29 cellular contexts compared by ENCODE assay signal in the genomic region with DNA sequence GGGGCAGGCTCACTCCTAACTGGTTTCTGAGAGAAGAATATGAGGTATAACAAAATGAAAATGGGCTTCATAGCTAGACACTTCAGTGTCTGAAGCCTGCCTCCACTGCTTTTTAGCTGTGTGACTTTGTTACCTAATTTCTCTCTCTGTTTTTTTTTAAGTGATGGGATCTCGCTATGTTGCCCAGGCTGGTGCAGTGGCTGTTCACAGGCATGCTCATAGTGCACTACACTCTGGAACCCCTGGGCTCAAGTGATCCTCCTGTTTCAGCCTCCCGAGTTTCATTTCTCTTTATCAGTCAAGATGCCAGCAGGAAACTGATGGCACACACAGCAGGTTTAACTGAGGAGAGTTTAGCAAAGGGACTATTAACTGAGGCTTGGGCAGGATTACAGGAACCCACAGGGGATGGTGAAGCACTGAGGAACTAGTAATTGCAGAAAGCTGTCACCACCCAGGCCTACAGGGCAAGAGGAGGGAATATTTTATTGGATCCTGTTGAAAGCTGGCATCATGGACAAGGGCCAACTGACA.
"Had no signal": no experiment of that assay in that cellular context is flagged by ENCODE, and none has a peak within 500 bp of the region (broad histone marks: within the 10 kb centered on the region; RNA-seq: fewer than 3 reads in every experiment).

No MANE protein-coding gene starts in this region.

- H3K4me1 ChIP-seq: ascending aorta, breast epithelium, colonic mucosa had no signal

- H3K4me3 ChIP-seq: ascending aorta, breast epithelium, cardiac muscle cell, colonic mucosa, dorsolateral prefrontal cortex had no signal

- H3K36me3 ChIP-seq: ascending aorta, breast epithelium, cardiac muscle cell, colonic mucosa had no signal

- DNase-seq: activated CD4-positive, alpha-beta memory T cell treated with anti-CD3 and anti-CD28 coated beads for 36 hours; activated CD4-positive, alpha-beta T cell treated with anti-CD3 and anti-CD28 coated beads for 1 hour; activated CD4-positive, alpha-beta T cell treated with anti-CD3 and anti-CD28 coated beads for 4 hours; activated CD8-positive, alpha-beta memory T cell treated with anti-CD3 and anti-CD28 coated beads, Interleukin-2, amount 10 ng/mL, durations not matched to agents 7 days and 5 days; activated CD8-positive, alpha-beta memory T cell treated with anti-CD3 and anti-CD28 coated beads, Interleukin-2, amount 50 U/mL, for 4 hours; activated CD8-positive, alpha-beta T cell treated with anti-CD3 and anti-CD28 coated beads, Interleukin-2, amount 10 ng/mL, durations not matched to agents 7 days and 5 days; activated gamma-delta T cell; activated naive CD4-positive, alpha-beta T cell; activated naive CD4-positive, alpha-beta T cell treated with anti-CD3 and anti-CD28 coated beads, Interleukin-2, amount 10 ng/mL, durations not matched to agents 7 days and 5 days; activated naive CD8-positive, alpha-beta T cell treated with anti-CD3 and anti-CD28 coated beads, Interleukin-2, amount 10 ng/mL, durations not matched to agents 7 days and 5 days; activated T-cell treated with anti-CD3 and anti-CD28 coated beads, Interleukin-2, amount 50 U/mL, for 1 hour; activated T-cell treated with anti-CD3 and anti-CD28 coated beads, Interleukin-2, amount 50 U/mL, for 48 hours; central memory CD4-positive, alpha-beta T cell; cerebellar nuclear complex; colonic mucosa; dorsolateral prefrontal cortex; effector memory CD4-positive, alpha-beta T cell; endodermal cell; foreskin fibroblast; head of caudate nucleus; T-helper 1 cell; T-helper 17 cell; T1000 had no signal

- H3K9me3 ChIP-seq: ascending aorta, breast epithelium, colonic mucosa had no signal

- ATAC-seq: activated CD8-positive, alpha-beta memory T cell treated with anti-CD3 and anti-CD28 coated beads, Interleukin-2, amount 10 ng/mL, durations not matched to agents 7 days and 5 days; activated CD8-positive, alpha-beta T cell treated with anti-CD3 and anti-CD28 coated beads, Interleukin-2, amount 10 ng/mL, durations not matched to agents 7 days and 5 days; activated naive CD4-positive, alpha-beta T cell treated with anti-CD3 and anti-CD28 coated beads, Interleukin-2, amount 50 U/mL, for 72 hours; esophagus mucosa; T-helper 17 cell had no signal

- H3K27ac ChIP-seq: ascending aorta, breast epithelium, cardiac muscle cell, colonic mucosa, dorsolateral prefrontal cortex had no signal

- H3K27me3 ChIP-seq: breast epithelium, cardiac muscle cell, colonic mucosa had no signal

- FAIRE-seq: frontal cortex had no signal
